Comparison of ENCODE assay signal across 31 cellular contexts in the genomic region with DNA sequence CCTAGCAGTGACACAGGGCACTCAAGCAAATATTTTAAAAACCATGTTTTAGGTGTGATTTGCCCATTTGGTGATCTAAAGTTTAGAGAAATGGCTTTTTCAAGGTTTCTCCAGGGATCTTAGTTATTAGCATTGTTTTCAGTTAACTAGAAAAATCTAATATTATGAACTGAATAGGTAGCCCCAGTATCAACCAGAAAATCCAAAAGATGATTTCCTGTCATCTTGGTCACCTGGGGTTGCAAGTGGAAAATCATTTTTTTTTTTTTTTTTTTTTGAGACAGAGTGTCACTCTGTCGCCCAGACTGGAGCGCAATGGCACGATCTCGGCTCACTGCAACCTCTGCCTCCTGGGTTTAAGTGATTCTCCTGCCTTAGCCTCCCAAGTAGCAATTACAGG.
"Had no signal": no experiment of that assay in that cellular context is flagged by ENCODE, and none has a peak within 500 bp of the region (broad histone marks: within the 10 kb centered on the region; RNA-seq: fewer than 3 reads in every experiment).

No MANE protein-coding gene starts in this region.

- DNase-seq: natural killer cell; occipital lobe; ovary; posterior cingulate gyrus; psoas muscle; right cardiac atrium; spleen; stimulated activated CD4-positive, alpha-beta T cell treated with anti-CD3 and anti-CD28 coated beads, Interleukin-12 subunit alpha, Interleukin-12 subunit beta, amount 100 ng/mL, for 4 hours; stimulated activated CD4-positive, alpha-beta T cell treated with anti-CD3 and anti-CD28 coated beads, Interleukin-1b, Interleukin-23, amount 100 ng/mL, for 48 hours; stimulated activated CD4-positive, alpha-beta T cell treated with anti-CD3 and anti-CD28 coated beads, Interleukin-4, amount 100 ng/mL, for 1 hour; stimulated activated CD4-positive, alpha-beta T cell treated with anti-CD3 and anti-CD28 coated beads, Interleukin-4, amount 100 ng/mL, for 4 hours; stimulated activated CD8-positive, alpha-beta memory T cell treated with anti-CD3 and anti-CD28 coated beads, Interleukin-4, amount 100 ng/mL, for 48 hours; stimulated activated naive CD4-positive, alpha-beta T cell; stimulated activated naive CD8-positive, alpha-beta T cell treated with anti-CD3 and anti-CD28 coated beads, Interleukin-15, amount 100 ng/mL, for 72 hours; stimulated activated naive CD8-positive, alpha-beta T cell treated with anti-CD3 and anti-CD28 coated beads, Interleukin-15, Interleukin-2, amounts not matched to agents 100 U/mL and 50 U/mL, for 24 hours; substantia nigra; testis; tibial artery; transverse colon; upper lobe of right lung; uterus had no signal

- H3K4me2 ChIP-seq: neural progenitor cell, smooth muscle cell had no signal

- H3K27ac Mint-ChIP-seq: natural killer cell; nephron; neural progenitor cell; progenitor cell of endocrine pancreas; stimulated activated memory B cell treated with anti-CD40 and anti-IgM and Interleukin-4, amounts not matched to agents 10 μg/mL and 1 μg/mL and 100 μg/mL, for 72 hours; stimulated activated naive CD8-positive, alpha-beta T cell treated with anti-CD3 and anti-CD28 coated beads, Interleukin-15, amount 100 ng/mL, for 72 hours; type B pancreatic cell had no signal

- H3K36me3 ChIP-seq: neural progenitor cell, ovary, spleen, suprapubic skin, tibial artery, transverse colon, upper lobe of right lung, uterus had no signal

- H3K36me3 Mint-ChIP-seq: stimulated activated memory B cell treated with anti-CD40 and anti-IgM and Interleukin-4, amounts not matched to agents 10 μg/mL and 1 μg/mL and 100 μg/mL, for 72 hours; type B pancreatic cell had no signal

- H3K27me3 Mint-ChIP-seq: stimulated activated memory B cell treated with anti-CD40 and anti-IgM and Interleukin-4, amounts not matched to agents 10 μg/mL and 1 μg/mL and 100 μg/mL, for 72 hours; stimulated activated naive CD8-positive, alpha-beta T cell treated with anti-CD3 and anti-CD28 coated beads, Interleukin-15, amount 100 ng/mL, for 72 hours had no signal

- H3K4me3 Mint-ChIP-seq: natural killer cell; nephron; neural progenitor cell; stimulated activated memory B cell treated with anti-CD40 and anti-IgM and Interleukin-4, amounts not matched to agents 10 μg/mL and 1 μg/mL and 100 μg/mL, for 72 hours; stimulated activated naive CD8-positive, alpha-beta T cell treated with anti-CD3 and anti-CD28 coated beads, Interleukin-15, amount 100 ng/mL, for 72 hours; type B pancreatic cell had no signal

- H3K4me1 Mint-ChIP-seq: natural killer cell; nephron; neural progenitor cell; stimulated activated memory B cell treated with anti-CD40 and anti-IgM and Interleukin-4, amounts not matched to agents 10 μg/mL and 1 μg/mL and 100 μg/mL, for 72 hours; stimulated activated naive CD8-positive, alpha-beta T cell treated with anti-CD3 and anti-CD28 coated beads, Interleukin-15, amount 100 ng/mL, for 72 hours had no signal

- H3K9ac ChIP-seq: neural progenitor cell, parathyroid adenoma had no signal

- H3K27ac ChIP-seq: neural progenitor cell, ovary, parathyroid adenoma, psoas muscle, skin epidermis, spleen, suprapubic skin, testis, tibial artery, transverse colon, upper lobe of right lung, uterus had no signal

- H3K27me3 ChIP-seq: neural progenitor cell, ovary, spleen, suprapubic skin, testis, tibial artery, transverse colon, upper lobe of right lung, uterus had no signal

- H2AFZ ChIP-seq: neural progenitor cell, parathyroid adenoma had no signal

- H3K4me1 ChIP-seq: neural progenitor cell, parathyroid adenoma, psoas muscle, spleen, suprapubic skin, testis, tibial artery, transverse colon, upper lobe of right lung, uterus had no signal

- H3K4me3 ChIP-seq: neural progenitor cell, ovary, psoas muscle, skin epidermis, smooth muscle cell, spleen, suprapubic skin, testis, tibial artery, transverse colon, upper lobe of right lung, uterus had no signal

- H3K9me3 ChIP-seq: ovary, psoas muscle, testis, transverse colon, upper lobe of right lung, uterus had no signal

- ATAC-seq: natural killer cell; psoas muscle; right cardiac atrium; sciatic nerve; stimulated activated memory B cell treated with anti-CD40 and anti-IgM and Interleukin-4, amounts not matched to agents 10 μg/mL and 1 μg/mL and 100 μg/mL, for 72 hours; stimulated activated naive CD8-positive, alpha-beta T cell treated with anti-CD3 and anti-CD28 coated beads, Interleukin-15, amount 100 ng/mL, for 72 hours; stimulated activated naive CD8-positive, alpha-beta T cell treated with anti-CD3 and anti-CD28 coated beads, Interleukin-15, Interleukin-2, amounts not matched to agents 100 U/mL and 50 U/mL, for 24 hours; upper lobe of right lung had no signal

- H3K79me2 ChIP-seq: parathyroid adenoma had no signal
